9 cellular contexts compared by ENCODE assay signal in the genomic region with DNA sequence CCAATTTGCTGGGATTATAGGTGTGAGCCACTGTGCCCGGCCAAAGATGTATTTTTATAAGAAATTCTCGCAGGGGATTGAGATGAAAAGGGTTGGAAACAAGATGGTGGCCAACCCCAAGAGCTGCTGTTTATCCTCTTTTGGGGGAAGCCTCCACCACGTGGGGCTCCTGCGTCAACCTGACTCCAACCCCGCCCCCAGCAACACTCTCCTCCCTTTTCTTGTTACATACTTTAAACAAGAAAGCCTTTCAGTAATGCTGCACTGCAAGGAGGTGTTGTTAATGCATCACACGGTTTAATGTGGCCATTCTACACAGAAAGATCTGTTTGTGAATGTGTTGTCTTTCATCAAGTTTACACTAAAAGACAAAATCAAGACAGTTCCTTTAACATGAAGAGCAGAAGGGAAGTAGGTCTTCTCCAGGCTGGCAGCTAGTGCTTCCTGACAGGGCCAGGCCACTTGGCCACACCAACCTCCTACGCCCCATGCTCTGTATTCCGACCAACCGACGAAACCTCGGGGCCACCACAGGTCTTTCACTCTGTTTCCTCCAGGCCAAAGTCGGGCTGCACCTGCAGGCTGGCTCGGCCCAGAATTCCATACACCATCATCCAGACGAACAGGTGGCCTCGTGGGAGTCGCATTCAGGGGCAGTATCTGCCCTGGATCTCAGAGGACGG. TPM values are rescaled to one million over a fixed set of nuclear protein-coding genes. Genes with fewer than 3 reads are reported as not detected.
DNase-seq lines count a peak whose midpoint lies in the region; ATAC-seq and TF ChIP-seq lines count a peak whose summit lies in the region.
"Had no signal": no experiment of that assay in that cellular context is flagged by ENCODE, and none has a peak within 500 bp of the region (broad histone marks: within the 10 kb centered on the region; RNA-seq: fewer than 3 reads in every experiment).

No MANE protein-coding gene starts in this region.

- BruUV-seq in PC-3 (replicated peaks; lab: Mats Ljungman, UMichigan), result no TSS peak

- H3K9me3 ChIP-seq in KOPT-K1 (ENCODE audit: insufficient read depth, low read length, poor library complexity, severe bottlenecking) (no peaks in the 10 kb centered on the region), adrenal gland (replicated peaks in 1 of 3) (no peaks in the 10 kb centered on the region), skeletal muscle tissue (ENCODE audit: control insufficient read depth in 3 of 3, low read length in 3 of 3) (no peaks in the 10 kb centered on the region), PC-3 (ENCODE audit: low read length) (no peaks in the 10 kb centered on the region)

- no peak overlapping the region for H3K4me2 ChIP-seq in PC-3 (ENCODE audit: low read length)

- H3K9me2 ChIP-seq in PC-3 (replicated peaks; ENCODE audit: low read length), result no peaks in the 10 kb centered on the region

- TF ChIP-seq POLR2A in adrenal gland (IDR thresholded peaks at IDR 0.05), result no peak

- POLR2A ChIA-PET in activated CD4-positive, alpha-beta T cell treated with anti-CD3 and anti-CD28 coated beads for 36 hours (lab: Charles Lee), result no interaction called here
- POLR2A ChIA-PET in PC-3 (lab: Charles Lee; ENCODE audit: unreplicated experiment), result no interaction called here

- H3K79me2 ChIP-seq in PC-3 (ENCODE audit: low read length), result peaks cover 57% of the 10 kb centered on the region

- no peaks in the 10 kb centered on the region for H3K36me3 Mint-ChIP-seq in activated CD4-positive, alpha-beta T cell treated with anti-CD3 and anti-CD28 coated beads for 36 hours (ENCODE audit: low read depth)

- no peaks in the 10 kb centered on the region for H3K27me3 ChIP-seq in adrenal gland
- H3K27me3 ChIP-seq in skeletal muscle tissue (ENCODE audit: control insufficient read depth in 3 of 3, insufficient read depth in 3 of 3, low read length in 3 of 3), result no peaks in the 10 kb centered on the region
- no peaks in the 10 kb centered on the region for H3K27me3 ChIP-seq in PC-3 (ENCODE audit: low read length)

- no peaks in the 10 kb centered on the region for H3K27me3 Mint-ChIP-seq in activated CD4-positive, alpha-beta T cell treated with anti-CD3 and anti-CD28 coated beads for 36 hours

- H3K27ac ChIP-seq in KOPT-K1 (ENCODE audit: low read depth, low read length, poor library complexity, severe bottlenecking) (peak overlapping the region; percentile 97), adrenal gland (peak overlapping the region; percentile 85 to 98 (median 93)), skeletal muscle tissue (ENCODE audit: low read depth, low read length) (peak overlapping the region; percentile 23), PC-3 (ENCODE audit: low read length) (no peak overlapping the region)

- TF ChIP-seq CTCF in adrenal gland (IDR thresholded peaks at IDR 0.05) (no peak), PC-3 (conservative IDR thresholded peaks at IDR 0.05; ENCODE audit: low read depth, low read length) (no peak)

- no peak overlapping the region for H2AFZ ChIP-seq in PC-3 (ENCODE audit: low read length)

- peaks cover 66 to 97% of the 10 kb centered on the region in 2 donors for H3K4me1 ChIP-seq in adrenal gland (replicated peaks in 1 of 2)
- H3K4me1 ChIP-seq in skeletal muscle tissue (ENCODE audit: control insufficient read depth in 3 of 3, insufficient read depth in 3 of 3, low read length in 3 of 3), result peaks cover 19 to 28% (median 25%) of the 10 kb centered on the region in 3 donors
- H3K4me1 ChIP-seq in PC-3 (ENCODE audit: insufficient read depth, low read length), result peaks cover 35% of the 10 kb centered on the region

- no peaks in the 10 kb centered on the region for H3K9me3 Mint-ChIP-seq in activated CD4-positive, alpha-beta T cell treated with anti-CD3 and anti-CD28 coated beads for 36 hours (ENCODE audit: low read depth)
- H3K9me3 Mint-ChIP-seq: nephron had no signal

- H4K20me1 ChIP-seq in PC-3 (ENCODE audit: low read length), result no peaks in the 10 kb centered on the region

- 71 to 83% (median 80%) methylated on average over 12 to 17 of the region's 17 CpGs for WGBS in adrenal gland, 4 donors

- no peak overlapping the region for H3K9ac ChIP-seq in skeletal muscle tissue (ENCODE audit: low read depth in 1 of 3, low read length in 3 of 3)
- no peak overlapping the region for H3K9ac ChIP-seq in PC-3 (ENCODE audit: low read length)

- H3K4me3 ChIP-seq in adrenal gland (no peak overlapping the region), skeletal muscle tissue (ENCODE audit: low read length in 3 of 3) (no peak overlapping the region), PC-3 (ENCODE audit: low read length) (no peak overlapping the region)

- H3K4me3 Mint-ChIP-seq in activated CD4-positive, alpha-beta T cell treated with anti-CD3 and anti-CD28 coated beads for 36 hours, result peak overlapping the region; percentile 14
- H3K4me3 Mint-ChIP-seq: nephron had no signal

- ATAC-seq in activated CD4-positive, alpha-beta T cell treated with anti-CD3 and anti-CD28 coated beads for 36 hours, result no peak
- no peak for ATAC-seq in PC-3

- intact Hi-C loops in activated CD4-positive, alpha-beta T cell treated with anti-CD3 and anti-CD28 coated beads for 36 hours (cut with DNase I, micrococcal nuclease), result loop anchor here in 1 of 2 experiments (10.0 kb wide), 1 partner anchor 307 kb away; no protein-coding TSS in a partner anchor
- intact Hi-C loops in adrenal gland (cut with DNase I) (no loop called here), PC-3 (cut with micrococcal nuclease) (no loop called here)

- no peaks in the 10 kb centered on the region for H3F3A ChIP-seq in PC-3 (ENCODE audit: low read length, unreplicated experiment)

- H3K36me3 ChIP-seq in KOPT-K1 (ENCODE audit: insufficient read depth, low read length) (no peaks in the 10 kb centered on the region), adrenal gland (replicated peaks in 1 of 2) (no peaks in the 10 kb centered on the region), skeletal muscle tissue (ENCODE audit: control insufficient read depth in 3 of 3, insufficient read depth in 3 of 3, low read length in 3 of 3) (no peaks in the 10 kb centered on the region), PC-3 (ENCODE audit: low read depth, low read length) (0 out of 2 replicates have a peak, but pooled peaks cover 4% of the 10 kb centered on the region)

- CTCF ChIA-PET in activated CD4-positive, alpha-beta T cell treated with anti-CD3 and anti-CD28 coated beads for 36 hours (lab: Charles Lee), result interaction anchor here (0.7 to 1.4 kb wide), 4 partner anchors 28 to 180 kb away, joined by 3 to 4 read pairs (median 4); no protein-coding TSS in a partner anchor
- CTCF ChIA-PET in PC-3 (lab: Charles Lee), result no interaction called here

- peaks cover 50% of the 10 kb centered on the region for H3K4me1 Mint-ChIP-seq in activated CD4-positive, alpha-beta T cell treated with anti-CD3 and anti-CD28 coated beads for 36 hours

- H3K27ac Mint-ChIP-seq in activated CD4-positive, alpha-beta T cell treated with anti-CD3 and anti-CD28 coated beads for 36 hours, result peak overlapping the region; percentile 55
- H3K27ac Mint-ChIP-seq: nephron had no signal

- DNase-seq in activated CD4-positive, alpha-beta T cell treated with anti-CD3 and anti-CD28 coated beads for 36 hours, result peak; percentile 52
- no peak for DNase-seq in activated CD4-positive, alpha-beta T cell treated with anti-CD3 and anti-CD28 coated beads, Interleukin-2, amount 50 U/mL, for 1 hour
- peak in 2 of 7 donors; percentile 13 to 23 for DNase-seq in adrenal gland
- DNase-seq in HPDE6-E6E7 (ENCODE audit: extremely low spot score), result no peak
- no peak for DNase-seq in PC-3
- DNase-seq in D341Med (ENCODE audit: low spot score), result no peak

RNA-seq across cellular contexts. Expression of gene C2CD2, which starts 25.9 kb away (rescaled TPM):
- total RNA-seq in activated CD4-positive, alpha-beta T cell treated with anti-CD3 and anti-CD28 coated beads for 36 hours, result 1 to 10 TPM; 6.8 to 7.3 TPM
- 100 to 1,000 TPM; 233 to 439 (median 302) TPM for total RNA-seq in adrenal gland
- 100 to 1,000 TPM; 175 to 284 (median 180) TPM for polyA plus RNA-seq in adrenal gland
- total RNA-seq in skeletal muscle tissue, result 7.3 TPM
- total RNA-seq in PC-3 (2014; rRNA removed), result 50.4 and 81.4 TPM in 2 replicates

RNA-seq across cellular contexts. Expression of gene PRDM15, which starts 48.7 kb away (rescaled TPM):
- 10 to 100 TPM; 11.8 to 13.0 TPM for total RNA-seq in activated CD4-positive, alpha-beta T cell treated with anti-CD3 and anti-CD28 coated beads for 36 hours
- 1 to 10 TPM; 3.4 to 6.7 (median 4.0) TPM for total RNA-seq in adrenal gland
- polyA plus RNA-seq in adrenal gland, result 1 to 10 TPM; 2.9 to 6.4 (median 3.5) TPM
- total RNA-seq in skeletal muscle tissue, result 2.6 TPM
- 13.4 and 16.8 TPM in 2 replicates for total RNA-seq in PC-3 (2014; rRNA removed)
